In genomic region chr15:60347480-60348069, GRCh38 we compare ENCODE assay signal across 16 cellular contexts.
"Had no signal": no experiment of that assay in that cellular context is flagged by ENCODE, and none has a peak within 500 bp of the region (broad histone marks: within the 10 kb centered on the region; RNA-seq: fewer than 3 reads in every experiment).

No MANE protein-coding gene starts in this region.

- H3K27me3 Mint-ChIP-seq: activated CD8-positive, alpha-beta memory T cell treated with anti-CD3 and anti-CD28 coated beads, Interleukin-2, amount 10 ng/mL, durations not matched to agents 7 days and 5 days; activated T-cell treated with anti-CD3 and anti-CD28 coated beads, Interleukin-2, amount 50 U/mL, for 24 hours; stimulated activated naive CD8-positive, alpha-beta T cell treated with anti-CD3 and anti-CD28 coated beads, Interleukin-15, Interleukin-2, amounts not matched to agents 100 ng/mL and 50 ng/mL, for 24 hours had no signal

- H3K4me3 Mint-ChIP-seq: activated CD8-positive, alpha-beta memory T cell treated with anti-CD3 and anti-CD28 coated beads, Interleukin-2, amount 10 ng/mL, durations not matched to agents 7 days and 5 days; activated naive CD8-positive, alpha-beta T cell; activated T-cell treated with anti-CD3 and anti-CD28 coated beads, Interleukin-2, amount 50 U/mL, for 24 hours; natural killer cell; stimulated activated naive CD8-positive, alpha-beta T cell treated with anti-CD3 and anti-CD28 coated beads, Interleukin-15, Interleukin-2, amounts not matched to agents 100 ng/mL and 50 ng/mL, for 24 hours had no signal

- DNase-seq: activated CD8-positive, alpha-beta memory T cell treated with anti-CD3 and anti-CD28 coated beads, Interleukin-2, amount 10 ng/mL, durations not matched to agents 7 days and 5 days; activated effector memory CD4-positive, alpha-beta T cell treated with Interleukin-2 at 50 U/mL for 16 hours; activated T-cell treated with anti-CD3 and anti-CD28 coated beads, Interleukin-2, amount 50 U/mL, for 24 hours; colonic mucosa; effector CD4-positive, alpha-beta T cell; hippocampal formation; left cardiac atrium; natural killer cell; occipital lobe; stimulated activated CD4-positive, alpha-beta T cell treated with anti-CD3 and anti-CD28 coated beads, Interleukin-12 subunit alpha, Interleukin-12 subunit beta, amount 100 ng/mL, for 4 hours; testis; upper lobe of right lung had no signal

- H3K27ac ChIP-seq: colonic mucosa, testis, upper lobe of right lung had no signal

- H3K27me3 ChIP-seq: ascending aorta, colonic mucosa, testis, upper lobe of right lung had no signal

- H3K4me1 ChIP-seq: colonic mucosa, testis, upper lobe of right lung had no signal

- H3K27ac Mint-ChIP-seq: activated CD8-positive, alpha-beta memory T cell treated with anti-CD3 and anti-CD28 coated beads, Interleukin-2, amount 10 ng/mL, durations not matched to agents 7 days and 5 days; activated naive CD8-positive, alpha-beta T cell; activated T-cell treated with anti-CD3 and anti-CD28 coated beads, Interleukin-2, amount 50 U/mL, for 24 hours; stimulated activated naive CD8-positive, alpha-beta T cell treated with anti-CD3 and anti-CD28 coated beads, Interleukin-15, Interleukin-2, amounts not matched to agents 100 ng/mL and 50 ng/mL, for 24 hours had no signal

- ATAC-seq: activated CD8-positive, alpha-beta memory T cell treated with anti-CD3 and anti-CD28 coated beads, Interleukin-2, amount 10 ng/mL, durations not matched to agents 7 days and 5 days; left cardiac atrium; natural killer cell; sciatic nerve; upper lobe of right lung had no signal

- H3K9me3 ChIP-seq: ascending aorta, colonic mucosa, testis, upper lobe of right lung had no signal

- H3K4me3 ChIP-seq: ascending aorta, colonic mucosa, testis, upper lobe of right lung had no signal

- H3K9me3 Mint-ChIP-seq: activated T-cell treated with anti-CD3 and anti-CD28 coated beads, Interleukin-2, amount 50 U/mL, for 24 hours; natural killer cell; stimulated activated naive CD8-positive, alpha-beta T cell treated with anti-CD3 and anti-CD28 coated beads, Interleukin-15, Interleukin-2, amounts not matched to agents 100 ng/mL and 50 ng/mL, for 24 hours had no signal
